15 cellular contexts compared by ENCODE assay signal in the genomic region with DNA sequence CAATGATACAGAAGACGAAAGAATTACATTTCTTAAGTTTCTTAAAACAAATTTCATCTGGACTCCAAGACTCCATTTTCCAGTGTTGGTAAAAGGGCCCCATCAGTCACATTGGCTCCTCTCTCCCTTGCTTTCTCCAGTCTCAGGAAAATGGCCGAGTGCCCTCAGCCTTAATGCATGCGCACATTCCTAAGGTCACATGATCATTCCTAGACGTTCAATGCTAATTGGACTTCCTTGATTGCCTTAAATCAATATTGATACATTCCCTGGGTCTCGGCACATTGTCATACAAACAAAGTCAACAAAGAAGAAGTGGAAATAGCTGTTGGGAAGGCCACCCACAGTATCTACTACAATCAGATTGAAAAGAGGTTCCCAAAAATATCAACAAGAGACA.
"Had no signal": no experiment of that assay in that cellular context is flagged by ENCODE, and none has a peak within 500 bp of the region (broad histone marks: within the 10 kb centered on the region; RNA-seq: fewer than 3 reads in every experiment).

No MANE protein-coding gene starts in this region.

- H3K27me3 ChIP-seq: adrenal gland, cardiac muscle cell, dorsolateral prefrontal cortex, ovary, upper lobe of right lung had no signal

- DNase-seq: activated CD4-positive, alpha-beta T cell treated with anti-CD3 and anti-CD28 coated beads, Interleukin-2, amount 50 U/mL, for 4 hours; activated CD4-positive, CD25-positive, alpha-beta regulatory T cell treated with anti-CD3 and anti-CD28 coated beads, Interleukin-2, amount 50 U/mL, for 72 hours; adrenal gland; dorsolateral prefrontal cortex; hippocampal formation; ovary; stimulated activated naive CD8-positive, alpha-beta T cell treated with anti-CD3 and anti-CD28 coated beads, Interleukin-15, amount 100 ng/mL, for 72 hours; T-cell; T-helper 9 cell; upper lobe of right lung had no signal

- H3K4me1 ChIP-seq: adrenal gland, upper lobe of right lung had no signal

- H3K4me3 Mint-ChIP-seq: activated naive CD4-positive, alpha-beta T cell treated with anti-CD3 and anti-CD28 coated beads, Interleukin-2, amount 50 U/mL, for 24 hours; neural crest cell; stimulated activated naive CD8-positive, alpha-beta T cell treated with anti-CD3 and anti-CD28 coated beads, Interleukin-15, amount 100 ng/mL, for 72 hours; T-cell had no signal

- H3K9me3 ChIP-seq: adrenal gland, ovary, thoracic aorta, upper lobe of right lung had no signal

- H3K27ac ChIP-seq: adrenal gland, cardiac muscle cell, dorsolateral prefrontal cortex, ovary, thoracic aorta, upper lobe of right lung had no signal

- H3K36me3 ChIP-seq: adrenal gland, cardiac muscle cell, ovary, thoracic aorta, upper lobe of right lung had no signal

- H3K36me3 Mint-ChIP-seq: activated naive CD4-positive, alpha-beta T cell treated with anti-CD3 and anti-CD28 coated beads, Interleukin-2, amount 50 U/mL, for 24 hours; T-cell had no signal

- H3K4me3 ChIP-seq: adrenal gland, cardiac muscle cell, dorsolateral prefrontal cortex, ovary, thoracic aorta, upper lobe of right lung had no signal

- H3K27me3 Mint-ChIP-seq: activated naive CD4-positive, alpha-beta T cell treated with anti-CD3 and anti-CD28 coated beads, Interleukin-2, amount 50 U/mL, for 24 hours; stimulated activated naive CD8-positive, alpha-beta T cell treated with anti-CD3 and anti-CD28 coated beads, Interleukin-15, amount 100 ng/mL, for 72 hours; T-cell had no signal

- H3K4me1 Mint-ChIP-seq: activated naive CD4-positive, alpha-beta T cell treated with anti-CD3 and anti-CD28 coated beads, Interleukin-2, amount 50 U/mL, for 24 hours; stimulated activated naive CD8-positive, alpha-beta T cell treated with anti-CD3 and anti-CD28 coated beads, Interleukin-15, amount 100 ng/mL, for 72 hours; T-cell had no signal

- H3K27ac Mint-ChIP-seq: activated naive CD4-positive, alpha-beta T cell treated with anti-CD3 and anti-CD28 coated beads, Interleukin-2, amount 50 U/mL, for 24 hours; activated T-helper 2 cell treated with anti-CD3 and anti-CD28 coated beads, Interferon-gamma antibody, Interleukin-2, Interleukin-4, amounts not matched to agents 10 μg/mL and 5 μg/mL and 100 μg/mL, durations not matched to agents 14 hours and 24 hours and 36 hours; stimulated activated naive CD8-positive, alpha-beta T cell treated with anti-CD3 and anti-CD28 coated beads, Interleukin-15, amount 100 ng/mL, for 72 hours; T-cell had no signal
